ENCODE assay signal across 1 cellular context in genomic region chr3:177013681-177014280, GRCh38.
TF ChIP-seq lines count a peak whose summit lies in the region.

No MANE protein-coding gene starts in this region.

TF ChIP-seq in WTC11, 78 proteins besides CTCF, POLR2A, EP300 and RAD21 (continued from another document):
- TF ChIP-seq FOXP1 (CRISPR knock-in tag; IDR thresholded peaks at IDR 0.05; ENCODE audit: borderline replicate concordance) (no peak), ZNF671 (CRISPR knock-in tag; IDR thresholded peaks at IDR 0.05) (no peak), NR1H2 (CRISPR knock-in tag; IDR thresholded peaks at IDR 0.05) (no peak)
